Comparison of ENCODE assay signal across 17 cellular contexts in the genomic region with DNA sequence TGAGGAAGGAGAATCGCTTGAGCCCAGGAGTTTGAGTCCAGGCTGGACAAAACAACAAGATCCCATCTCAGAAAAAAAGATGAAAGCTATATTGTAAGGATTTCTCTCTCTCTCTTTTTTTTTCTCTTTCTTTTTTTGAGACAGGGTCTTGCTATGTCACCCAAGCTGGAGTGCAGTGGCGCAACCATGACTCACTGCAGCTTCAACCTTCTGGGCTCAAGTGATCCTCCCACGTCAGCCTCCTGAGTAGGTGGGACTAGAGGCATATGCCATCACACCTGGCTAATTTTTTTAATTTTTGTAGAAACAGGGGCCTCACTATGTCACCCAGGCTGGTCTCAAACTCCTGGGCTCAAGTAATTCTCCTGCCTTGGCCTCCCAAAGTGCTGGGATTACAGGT.
"Had no signal": no experiment of that assay in that cellular context is flagged by ENCODE, and none has a peak within 500 bp of the region (broad histone marks: within the 10 kb centered on the region; RNA-seq: fewer than 3 reads in every experiment).

No MANE protein-coding gene starts in this region.

- H3K4me3 ChIP-seq: lower lobe of right lung, skin epidermis had no signal

- H3K4me1 Mint-ChIP-seq: brain had no signal

- H3K36me3 ChIP-seq: lower lobe of right lung, neutrophil had no signal

- H3K9me3 ChIP-seq: lower lobe of right lung, neutrophil had no signal

- H3K27ac ChIP-seq: lower lobe of right lung, neutrophil, skin epidermis had no signal

- H3K27me3 Mint-ChIP-seq: activated naive CD8-positive, alpha-beta T cell; dendritic cell treated with granulocyte-macrophage colony-stimulating factor and Interleukin-4, amounts not matched to agents 40 ng/mL and 50 ng/mL, for 4 days; effector memory CD8-positive, alpha-beta T cell; naive thymus-derived CD4-positive, alpha-beta T cell had no signal

- DNase-seq: activated CD4-positive, CD25-positive, alpha-beta regulatory T cell; activated CD8-positive, alpha-beta memory T cell treated with anti-CD3 and anti-CD28 coated beads for 24 hours; activated effector memory CD4-positive, alpha-beta T cell treated with Interleukin-2 at 50 U/mL for 16 hours; activated T-cell treated with anti-CD3 and anti-CD28 coated beads for 4 hours; amygdala; effector memory CD8-positive, alpha-beta T cell; left cardiac atrium; lower lobe of right lung; naive thymus-derived CD4-positive, alpha-beta T cell; retina had no signal

- FAIRE-seq: urothelium cell line had no signal

- H3K27ac Mint-ChIP-seq: activated naive CD8-positive, alpha-beta T cell; effector memory CD8-positive, alpha-beta T cell; naive thymus-derived CD4-positive, alpha-beta T cell; T-helper 1 cell treated with Interleukin-12 subunit alpha and Interleukin-12 subunit beta and Interleukin-4 antibody, amounts not matched to agents 30 μg/mL and 1 μg/mL, for 36 hours had no signal

- H3K9me3 Mint-ChIP-seq: brain; dendritic cell treated with granulocyte-macrophage colony-stimulating factor and Interleukin-4, amounts not matched to agents 40 ng/mL and 50 ng/mL, for 4 days; effector memory CD8-positive, alpha-beta T cell; naive thymus-derived CD4-positive, alpha-beta T cell; T-helper 1 cell treated with Interleukin-12 subunit alpha and Interleukin-12 subunit beta and Interleukin-4 antibody, amounts not matched to agents 30 μg/mL and 1 μg/mL, for 36 hours had no signal

- ATAC-seq: effector memory CD8-positive, alpha-beta T cell; left cardiac atrium; lower lobe of right lung; naive thymus-derived CD4-positive, alpha-beta T cell had no signal

- H3K27me3 ChIP-seq: neutrophil had no signal

- H3K36me3 Mint-ChIP-seq: brain; naive thymus-derived CD4-positive, alpha-beta T cell had no signal

- H3K4me3 Mint-ChIP-seq: activated naive CD8-positive, alpha-beta T cell; brain; dendritic cell treated with granulocyte-macrophage colony-stimulating factor and Interleukin-4, amounts not matched to agents 40 ng/mL and 50 ng/mL, for 4 days; effector memory CD8-positive, alpha-beta T cell; naive thymus-derived CD4-positive, alpha-beta T cell; T-helper 1 cell treated with Interleukin-12 subunit alpha and Interleukin-12 subunit beta and Interleukin-4 antibody, amounts not matched to agents 30 μg/mL and 1 μg/mL, for 36 hours had no signal
